Comparison of ENCODE assay signal across 1 cellular context in genomic region chr7:80134536-80135305, GRCh38.
TF ChIP-seq lines count a peak whose summit lies in the region.

TSS of gene GNAI1 (plus strand) at chr7:80134831. CDS start at chr7:80135161, 330 bp downstream.

TF ChIP-seq in HepG2, 621 proteins besides CTCF, POLR2A, EP300 and RAD21 (continued from another document):
- TF ChIP-seq, protein P1, sequence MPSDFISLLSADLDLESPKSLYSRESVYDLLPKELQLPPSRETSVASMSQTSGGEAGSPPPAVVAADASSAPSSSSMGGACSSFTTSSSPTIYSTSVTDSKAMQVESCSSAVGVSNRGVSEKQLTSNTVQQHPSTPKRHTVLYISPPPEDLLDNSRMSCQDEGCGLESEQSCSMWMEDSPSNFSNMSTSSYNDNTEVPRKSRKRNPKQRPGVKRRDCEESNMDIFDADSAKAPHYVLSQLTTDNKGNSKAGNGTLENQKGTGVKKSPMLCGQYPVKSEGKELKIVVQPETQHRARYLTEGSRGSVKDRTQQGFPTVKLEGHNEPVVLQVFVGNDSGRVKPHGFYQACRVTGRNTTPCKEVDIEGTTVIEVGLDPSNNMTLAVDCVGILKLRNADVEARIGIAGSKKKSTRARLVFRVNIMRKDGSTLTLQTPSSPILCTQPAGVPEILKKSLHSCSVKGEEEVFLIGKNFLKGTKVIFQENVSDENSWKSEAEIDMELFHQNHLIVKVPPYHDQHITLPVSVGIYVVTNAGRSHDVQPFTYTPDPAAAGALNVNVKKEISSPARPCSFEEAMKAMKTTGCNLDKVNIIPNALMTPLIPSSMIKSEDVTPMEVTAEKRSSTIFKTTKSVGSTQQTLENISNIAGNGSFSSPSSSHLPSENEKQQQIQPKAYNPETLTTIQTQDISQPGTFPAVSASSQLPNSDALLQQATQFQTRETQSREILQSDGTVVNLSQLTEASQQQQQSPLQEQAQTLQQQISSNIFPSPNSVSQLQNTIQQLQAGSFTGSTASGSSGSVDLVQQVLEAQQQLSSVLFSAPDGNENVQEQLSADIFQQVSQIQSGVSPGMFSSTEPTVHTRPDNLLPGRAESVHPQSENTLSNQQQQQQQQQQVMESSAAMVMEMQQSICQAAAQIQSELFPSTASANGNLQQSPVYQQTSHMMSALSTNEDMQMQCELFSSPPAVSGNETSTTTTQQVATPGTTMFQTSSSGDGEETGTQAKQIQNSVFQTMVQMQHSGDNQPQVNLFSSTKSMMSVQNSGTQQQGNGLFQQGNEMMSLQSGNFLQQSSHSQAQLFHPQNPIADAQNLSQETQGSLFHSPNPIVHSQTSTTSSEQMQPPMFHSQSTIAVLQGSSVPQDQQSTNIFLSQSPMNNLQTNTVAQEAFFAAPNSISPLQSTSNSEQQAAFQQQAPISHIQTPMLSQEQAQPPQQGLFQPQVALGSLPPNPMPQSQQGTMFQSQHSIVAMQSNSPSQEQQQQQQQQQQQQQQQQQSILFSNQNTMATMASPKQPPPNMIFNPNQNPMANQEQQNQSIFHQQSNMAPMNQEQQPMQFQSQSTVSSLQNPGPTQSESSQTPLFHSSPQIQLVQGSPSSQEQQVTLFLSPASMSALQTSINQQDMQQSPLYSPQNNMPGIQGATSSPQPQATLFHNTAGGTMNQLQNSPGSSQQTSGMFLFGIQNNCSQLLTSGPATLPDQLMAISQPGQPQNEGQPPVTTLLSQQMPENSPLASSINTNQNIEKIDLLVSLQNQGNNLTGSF (CRISPR knock-in tag; IDR thresholded peaks at IDR 0.05), result no peak
- TF ChIP-seq ZNF678 (CRISPR knock-in tag; IDR thresholded peaks at IDR 0.05), result no peak
- no peak for TF ChIP-seq FOXK1 (CRISPR knock-in tag; IDR thresholded peaks at IDR 0.05; ENCODE audit: borderline replicate concordance, low read depth)
- no peak for TF ChIP-seq THAP11 (CRISPR knock-in tag; IDR thresholded peaks at IDR 0.05)
- no peak for TF ChIP-seq CBX1 (IDR thresholded peaks at IDR 0.05; ENCODE audit: low read depth)
- TF ChIP-seq, protein P2, sequence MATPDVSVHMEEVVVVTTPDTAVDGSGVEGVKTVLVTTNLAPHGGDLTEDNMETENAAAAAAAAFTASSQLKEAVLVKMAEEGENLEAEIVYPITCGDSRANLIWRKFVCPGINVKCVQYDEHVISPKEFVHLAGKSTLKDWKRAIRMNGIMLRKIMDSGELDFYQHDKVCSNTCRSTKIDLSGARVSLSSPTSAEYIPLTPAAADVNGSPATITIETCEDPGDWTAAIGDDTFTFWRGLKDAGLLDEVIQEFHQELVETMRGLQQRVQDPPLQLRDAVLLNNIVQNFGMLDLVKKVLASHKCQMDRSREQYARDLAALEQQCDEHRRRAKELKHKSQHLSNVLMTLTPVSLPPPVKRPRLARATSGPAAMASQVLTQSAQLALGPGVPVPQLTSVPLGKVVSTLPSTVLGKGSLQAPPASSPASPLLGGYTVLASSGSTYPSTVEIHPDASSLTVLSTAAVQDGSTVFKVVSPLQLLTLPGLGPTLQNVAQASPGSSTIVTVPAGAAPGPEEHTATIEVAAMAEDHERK (CRISPR knock-in tag; IDR thresholded peaks at IDR 0.05; ENCODE audit: low read depth), result no peak
- no peak for TF ChIP-seq HNF1A (IDR thresholded peaks at IDR 0.05; ENCODE audit: low read depth)
- TF ChIP-seq HNF1A (CRISPR knock-in tag; IDR thresholded peaks at IDR 0.05; ENCODE audit: borderline replicate concordance), result no peak
- peak; percentile 48; the same call in 1 of the 2 replicates for TF ChIP-seq KDM5A (IDR thresholded peaks at IDR 0.05; ENCODE audit: borderline replicate concordance, low read length)
- no peak for TF ChIP-seq ZNF382 (CRISPR knock-in tag; IDR thresholded peaks at IDR 0.05; ENCODE audit: borderline replicate concordance)
- TF ChIP-seq FOXA1 (IDR thresholded peaks at IDR 0.05), result no peak
- TF ChIP-seq FOXA1 (CRISPR knock-in tag; IDR thresholded peaks at IDR 0.05), result no peak
- TF ChIP-seq ATM (IDR thresholded peaks at IDR 0.05; ENCODE audit: borderline replicate concordance), result no peak
TF ChIP-seq in HepG2: peak in this region for 53.
